1 cellular context compared by ENCODE assay signal in genomic region chr5:139341689-139342422, GRCh38.
TF ChIP-seq lines count a peak whose summit lies in the region.

Gene PAIP2 (plus strand): TSS chr5:139341854. CDS start chr5:139363785, 21,931 bp downstream.

TF ChIP-seq in K562, 482 proteins besides CTCF, POLR2A, EP300 and RAD21 (continued from another document and continues in another):
- no peak for TF ChIP-seq FOXM1 (IDR thresholded peaks at IDR 0.05; ENCODE audit: low read depth)
- TF ChIP-seq FOXM1 (CRISPR knock-in tag; IDR thresholded peaks at IDR 0.05; ENCODE audit: low read depth), result peak; percentile 20; the same call in 1 of the 2 replicates
- no peak for TF ChIP-seq ARID3B (CRISPR knock-in tag; IDR thresholded peaks at IDR 0.05; ENCODE audit: borderline replicate concordance)
- TF ChIP-seq CREBBP (IDR thresholded peaks at IDR 0.05; ENCODE audit: low read depth, low read length), result no peak
- TF ChIP-seq ZNF253 (CRISPR knock-in tag; conservative IDR thresholded peaks at IDR 0.05), result no peak
- TF ChIP-seq RBM25 (IDR thresholded peaks at IDR 0.05; ENCODE audit: low read depth, low read length, severe bottlenecking), result no peak
- no peak for TF ChIP-seq KHSRP (IDR thresholded peaks at IDR 0.05)
- 0 out of 2 replicates have a peak, but pooled peaks have one; percentile 13 for TF ChIP-seq ZNF668 (CRISPR knock-in tag; IDR thresholded peaks at IDR 0.05)
- TF ChIP-seq GTF3C2 (IDR thresholded peaks at IDR 0.05; ENCODE audit: borderline replicate concordance, extremely low read depth, insufficient read length), result no peak
- no peak; the same call in 1 of the 2 replicates for TF ChIP-seq NFE2 (IDR thresholded peaks at IDR 0.05; ENCODE audit: low read depth)
- no peak for TF ChIP-seq CBX8 (IDR thresholded peaks at IDR 0.05; ENCODE audit: borderline replicate concordance, extremely low read depth, low read depth, low read length, poor library complexity, severe bottlenecking)
- no peak for TF ChIP-seq SMAD2 (IDR thresholded peaks at IDR 0.05; ENCODE audit: low read depth, low read length)
- no peak for TF ChIP-seq ZNF717 (CRISPR knock-in tag; IDR thresholded peaks at IDR 0.05)
- no peak for TF ChIP-seq ZNF41 (CRISPR knock-in tag; conservative IDR thresholded peaks at IDR 0.05)
- 0 out of 2 replicates have a peak, but pooled peaks have one; percentile 7 for TF ChIP-seq CBFB (CRISPR knock-in tag; IDR thresholded peaks at IDR 0.05)
- peak; percentile 42; the same call in 1 of the 2 replicates for TF ChIP-seq CHD2 (IDR thresholded peaks at IDR 0.05; ENCODE audit: low read depth, low read length)
- no peak for TF ChIP-seq TCF15 (CRISPR knock-in tag; IDR thresholded peaks at IDR 0.05)
- no peak for TF ChIP-seq ZNF695 (CRISPR knock-in tag; IDR thresholded peaks at IDR 0.05)
- peak; percentile 90 for TF ChIP-seq SP1 (CRISPR knock-in tag; IDR thresholded peaks at IDR 0.05)
- TF ChIP-seq ZBTB49 (CRISPR knock-in tag; IDR thresholded peaks at IDR 0.05; ENCODE audit: borderline replicate concordance), result no peak
- no peak for TF ChIP-seq ZNF277 (CRISPR knock-in tag; IDR thresholded peaks at IDR 0.05; ENCODE audit: borderline replicate concordance)
- no peak for TF ChIP-seq ELF2 (CRISPR knock-in tag; IDR thresholded peaks at IDR 0.05)
- TF ChIP-seq BCLAF1 (IDR thresholded peaks at IDR 0.05; ENCODE audit: borderline replicate concordance in 1 of 2, control insufficient read depth in 1 of 2, low read depth in 2 of 2, low read length in 1 of 2), result 0 out of 4 replicates have a peak, but pooled peaks of 1 of the 2 experiments have one; percentile 68
- no peak for TF ChIP-seq NFIX (CRISPR knock-in tag; IDR thresholded peaks at IDR 0.05; ENCODE audit: low read depth)
- no peak for TF ChIP-seq HDGF (IDR thresholded peaks at IDR 0.05)
- no peak for TF ChIP-seq ZNF830 (CRISPR knock-in tag; IDR thresholded peaks at IDR 0.05)
- TF ChIP-seq MNT (conservative IDR thresholded peaks at IDR 0.05), result peak; percentile 95 to 97
- no peak for TF ChIP-seq ZNF282 (CRISPR knock-in tag; IDR thresholded peaks at IDR 0.05)
- TF ChIP-seq RAD51 (IDR thresholded peaks at IDR 0.05; ENCODE audit: borderline replicate concordance, low read depth), result peak; percentile 48; the same call in 1 of the 2 replicates
- no peak for TF ChIP-seq ZNF561 (CRISPR knock-in tag; conservative IDR thresholded peaks at IDR 0.05)
- TF ChIP-seq RHOXF2B (CRISPR knock-in tag; conservative IDR thresholded peaks at IDR 0.05), result no peak
- no peak for TF ChIP-seq SIX5 (IDR thresholded peaks at IDR 0.05; ENCODE audit: borderline replicate concordance in 1 of 2, insufficient read depth in 1 of 2, low read depth in 1 of 2, low read length in 2 of 2)
- no peak for TF ChIP-seq NUFIP1 (IDR thresholded peaks at IDR 0.05; ENCODE audit: partially characterized antibody)
- TF ChIP-seq ZNF143 (CRISPR knock-in tag; IDR thresholded peaks at IDR 0.05), result peak; percentile 58; the same call in 1 of the 2 replicates
- TF ChIP-seq LARP7 (IDR thresholded peaks at IDR 0.05), result peak; percentile 78; the same call in 1 of the 2 replicates
- TF ChIP-seq ATF2 (CRISPR knock-in tag; IDR thresholded peaks at IDR 0.05), result no peak
- TF ChIP-seq ADNP (tag; IDR thresholded peaks at IDR 0.05), result no peak
- TF ChIP-seq TARDBP (IDR thresholded peaks at IDR 0.05), result peak; percentile 84
- peak; percentile 97; the same call in 1 of the 2 replicates for TF ChIP-seq BHLHE40 (IDR thresholded peaks at IDR 0.05; ENCODE audit: low read length)
- TF ChIP-seq TRIM24 (IDR thresholded peaks at IDR 0.05), result peak in 1 of 2 experiments; percentile 50; a peak in 1 of 4 replicates
- TF ChIP-seq ZNF655 (CRISPR knock-in tag; IDR thresholded peaks at IDR 0.05), result no peak
- TF ChIP-seq XRCC4 (IDR thresholded peaks at IDR 0.05; ENCODE audit: extremely low read depth, insufficient read depth, insufficient read length), result no peak
- TF ChIP-seq ILK (tag; IDR thresholded peaks at IDR 0.05; ENCODE audit: borderline replicate concordance, low read depth), result no peak
- peak; percentile 18; the same call in 1 of the 2 replicates for TF ChIP-seq NR2C2 (CRISPR knock-in tag; IDR thresholded peaks at IDR 0.05)
- TF ChIP-seq NR2C2 (tag; IDR thresholded peaks at IDR 0.05), result peak; percentile 77
- TF ChIP-seq ZNF551 (CRISPR knock-in tag; IDR thresholded peaks at IDR 0.05), result no peak
- 0 out of 2 replicates have a peak, but pooled peaks have one; percentile 57 for TF ChIP-seq PTBP1 (IDR thresholded peaks at IDR 0.05; ENCODE audit: low read depth, low read length)
- TF ChIP-seq GABPB2 (CRISPR knock-in tag; conservative IDR thresholded peaks at IDR 0.05), result no peak
- no peak for TF ChIP-seq MBD1 (CRISPR knock-in tag; IDR thresholded peaks at IDR 0.05)
